9 cellular contexts compared by ENCODE assay signal in genomic region chr15:100759698-100760356, GRCh38.
DNase-seq lines count a peak whose midpoint lies in the region; ATAC-seq and TF ChIP-seq lines count a peak whose summit lies in the region.
"Had no signal": no experiment of that assay in that cellular context is flagged by ENCODE, and none has a peak within 500 bp of the region (broad histone marks: within the 10 kb centered on the region; RNA-seq: fewer than 3 reads in every experiment).

No MANE protein-coding gene starts in this region.

- peaks cover 43% of the 10 kb centered on the region for H3K4me1 ChIP-seq in PC-9 (replicated peaks; ENCODE audit: insufficient read depth)

- H3K4me2 ChIP-seq in PC-9 = peak overlapping the region; percentile 61

- 0 out of 2 replicates have a peak, but pooled peaks cover 4% of the 10 kb centered on the region for H3K9me3 ChIP-seq in PC-9 (ENCODE audit: insufficient read depth, low read depth)

- no peak overlapping the region for H2AFZ ChIP-seq in PC-9

- intact Hi-C loops in PC-9 (cut with micrococcal nuclease; ENCODE audit: unreplicated experiment) = loop anchor here (1.0 to 2.0 kb wide), 3 partner anchors 27 to 47 kb away; no protein-coding TSS in a partner anchor

- POLR2A ChIA-PET in PC-9 (lab: Charles Lee; ENCODE audit: unreplicated experiment) = interaction anchor here (0.5 to 1.4 kb wide), 5 partner anchors 27 to 90 kb away, joined by 3 to 10 read pairs (median 4); no protein-coding TSS in a partner anchor

- no peaks in the 10 kb centered on the region for H3K27me3 ChIP-seq in PC-9 (ENCODE audit: insufficient read depth, low read depth)

- H3K9me2 ChIP-seq in PC-9 (ENCODE audit: insufficient read depth) = no peaks in the 10 kb centered on the region

- DNase-seq in EH (ENCODE audit: low read depth) (peak; percentile 82), PC-9 (peak; percentile 67 to 88), epithelial cell of esophagus (ENCODE audit: low read depth) (peak; percentile 91), omental fat pad (ENCODE audit: low spot score) (no peak), UCSD-AML1 (lab: John Stamatoyannopoulos, UW; ENCODE audit: unreplicated experiment) (no peak), NCI-H345 treated with DMSO at 0.1 percent for 48 hours (lab: John Stamatoyannopoulos, UW; ENCODE audit: unreplicated experiment) (no peak)
- DNase-seq: activated CD4-positive, alpha-beta T cell treated with anti-CD3 and anti-CD28 coated beads for 4 hours had no signal

- ATAC-seq in omental fat pad (ENCODE audit: low FRiP score) (peak; percentile 77), GM21381 (IDR thresholded peaks at IDR 0.05; ENCODE audit: unreplicated experiment) (no peak), GM18498 (IDR thresholded peaks at IDR 0.05; ENCODE audit: unreplicated experiment) (no peak)

- peaks cover 25% of the 10 kb centered on the region for H3F3A ChIP-seq in PC-9 (ENCODE audit: insufficient read depth, low read depth)

- TSS peak; percentile 70 for BruUV-seq in PC-9 (replicated peaks; lab: Mats Ljungman, UMichigan)

- peak overlapping the region; percentile 73 for H3K27ac ChIP-seq in PC-9

- H3K4me3 ChIP-seq in PC-9 = no peak overlapping the region
- H3K4me3 ChIP-seq in epithelial cell of esophagus (ENCODE audit: low read length) = no peak overlapping the region

- no peaks in the 10 kb centered on the region for H3K36me3 ChIP-seq in PC-9 (ENCODE audit: low read depth)

- CTCF ChIA-PET in PC-9 (lab: Charles Lee) = interaction anchor here (0.6 to 1.1 kb wide), 2 partner anchors 35 to 113 kb away, joined by 3 to 7 read pairs; no protein-coding TSS in a partner anchor

- H4K20me1 ChIP-seq in PC-9 (ENCODE audit: insufficient read depth) = no peaks in the 10 kb centered on the region

- TF ChIP-seq CTCF in PC-9 (conservative IDR thresholded peaks at IDR 0.05) = no peak
- TF ChIP-seq CTCF in epithelial cell of esophagus (IDR thresholded peaks at IDR 0.05; ENCODE audit: insufficient read depth, low read depth, low read length, missing control alignments) = no peak
- TF ChIP-seq CTCF in omental fat pad (IDR thresholded peaks at IDR 0.05) = no peak

- H3K79me2 ChIP-seq in PC-9 (ENCODE audit: low read depth) = no peaks in the 10 kb centered on the region

Comparison
In these comparisons a context has a peak if more than half of its experiments do, and no peak if none do; other contexts are left out.
1. DNase-seq: peak in EH (single experiment), PC-9 (2 of 2) and epithelial cell of esophagus (single experiment); none in omental fat pad (single experiment), UCSD-AML1 (single experiment) and NCI-H345 treated with DMSO at 0.1 percent for 48 hours (single experiment).